ENCODE assay signal across 8 cellular contexts in the genomic region with DNA sequence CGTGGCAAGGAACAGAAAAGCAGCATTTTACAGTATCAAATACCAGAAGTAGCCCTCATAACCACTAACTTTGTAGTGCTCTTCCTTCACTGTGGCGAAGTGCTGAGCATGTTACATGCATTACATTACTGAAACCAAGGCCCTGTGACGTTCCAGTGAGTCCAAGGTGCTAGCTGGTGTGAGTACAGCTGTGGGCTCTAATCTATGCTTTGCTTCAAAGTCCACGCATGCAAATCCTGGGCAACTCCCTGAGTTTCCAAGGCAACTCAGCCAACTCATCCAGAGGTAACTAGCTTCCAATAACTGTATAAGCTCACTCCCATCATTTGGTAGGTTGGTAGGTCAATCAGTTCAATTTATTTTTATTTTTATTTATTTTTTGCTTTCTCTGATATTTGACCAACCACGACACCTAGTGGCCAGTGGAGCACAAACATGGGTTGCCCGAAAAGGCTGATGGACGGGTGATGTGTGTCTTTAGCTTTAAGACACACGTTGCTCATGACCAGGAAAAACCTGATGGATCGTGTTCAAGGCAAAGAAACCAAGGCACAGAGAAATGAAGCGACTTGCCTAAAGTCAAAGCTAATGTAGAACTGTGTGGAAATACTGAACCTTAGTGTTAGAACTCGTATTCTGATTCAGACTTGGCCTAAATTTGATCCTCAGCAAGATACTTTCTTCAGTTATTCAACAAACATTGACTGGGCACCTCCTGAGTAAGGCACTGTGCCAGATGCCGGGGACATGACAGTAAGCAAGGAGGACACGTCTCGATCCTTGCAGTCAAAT.
DNase-seq lines count a peak whose midpoint lies in the region; ATAC-seq lines count a peak whose summit lies in the region.

No MANE protein-coding gene starts in this region.

- no peak overlapping the region for H3K27ac Mint-ChIP-seq in activated CD8-positive, alpha-beta memory T cell treated with anti-CD3 and anti-CD28 coated beads, Interleukin-2, amount 10 ng/mL, durations not matched to agents 7 days and 5 days

- no peaks in the 10 kb centered on the region for H3K4me1 Mint-ChIP-seq in activated CD8-positive, alpha-beta memory T cell treated with anti-CD3 and anti-CD28 coated beads, Interleukin-2, amount 10 ng/mL, durations not matched to agents 7 days and 5 days

- CTCF ChIA-PET in activated CD8-positive, alpha-beta memory T cell treated with anti-CD3 and anti-CD28 coated beads, Interleukin-2, amount 10 ng/mL, durations not matched to agents 7 days and 5 days (lab: Charles Lee) = interaction anchor here (0.7 to 3.7 kb wide), 41 partner anchors 8 to 764 kb away, joined by 3 to 84 read pairs (median 4); a partner anchor contains a TSS

- peak; percentile 74 for DNase-seq in COLO829 (ENCODE audit: low spot score)
- peak; percentile 21 for DNase-seq in NCI-H774 (lab: John Stamatoyannopoulos, UW)
- peak; percentile 63 for DNase-seq in activated CD8-positive, alpha-beta memory T cell treated with anti-CD3 and anti-CD28 coated beads, Interleukin-2, amount 10 ng/mL, durations not matched to agents 7 days and 5 days
- DNase-seq in epithelial cell of prostate (ENCODE audit: low read depth, low spot score) = peak; percentile 50
- DNase-seq in myocyte (ENCODE audit: low read depth) = peak; percentile 86
- peak; percentile 78 for DNase-seq in superior temporal gyrus (ENCODE audit: extremely low spot score)

- no peak overlapping the region for H3K4me3 Mint-ChIP-seq in activated CD8-positive, alpha-beta memory T cell treated with anti-CD3 and anti-CD28 coated beads, Interleukin-2, amount 10 ng/mL, durations not matched to agents 7 days and 5 days

- peak overlapping the region; percentile 81 for H3K27ac ChIP-seq in epithelial cell of prostate

- no peaks in the 10 kb centered on the region for H3K36me3 Mint-ChIP-seq in activated CD8-positive, alpha-beta memory T cell treated with anti-CD3 and anti-CD28 coated beads, Interleukin-2, amount 10 ng/mL, durations not matched to agents 7 days and 5 days

- H3K9me3 Mint-ChIP-seq in activated CD8-positive, alpha-beta memory T cell treated with anti-CD3 and anti-CD28 coated beads, Interleukin-2, amount 10 ng/mL, durations not matched to agents 7 days and 5 days (ENCODE audit: low read depth) = no peaks in the 10 kb centered on the region

- H3K27me3 Mint-ChIP-seq in activated CD8-positive, alpha-beta memory T cell treated with anti-CD3 and anti-CD28 coated beads, Interleukin-2, amount 10 ng/mL, durations not matched to agents 7 days and 5 days = peaks cover 30% of the 10 kb centered on the region

- ATAC-seq in GM19395 (IDR thresholded peaks at IDR 0.05; ENCODE audit: unreplicated experiment) (peak; percentile 100), HG03439 (IDR thresholded peaks at IDR 0.05; ENCODE audit: unreplicated experiment) (peak; percentile 100)
- ATAC-seq in activated CD8-positive, alpha-beta memory T cell treated with anti-CD3 and anti-CD28 coated beads, Interleukin-2, amount 10 ng/mL, durations not matched to agents 7 days and 5 days = peak; percentile 66

Comparison
In these comparisons a context has a peak if more than half of its experiments do, and no peak if none do; other contexts are left out.
1. Peak in every context shown above with its lines: DNase-seq, ATAC-seq and H3K27ac ChIP-seq.
2. DNase-seq: peak in every context shown above with its lines; median percentile 86 in myocyte; 78 in superior temporal gyrus; 74 in COLO829; 63 in activated CD8-positive, alpha-beta memory T cell treated with anti-CD3 and anti-CD28 coated beads, Interleukin-2, amount 10 ng/mL, durations not matched to agents 7 days and 5 days; 50 in epithelial cell of prostate; 21 in NCI-H774.